In the genomic region with DNA sequence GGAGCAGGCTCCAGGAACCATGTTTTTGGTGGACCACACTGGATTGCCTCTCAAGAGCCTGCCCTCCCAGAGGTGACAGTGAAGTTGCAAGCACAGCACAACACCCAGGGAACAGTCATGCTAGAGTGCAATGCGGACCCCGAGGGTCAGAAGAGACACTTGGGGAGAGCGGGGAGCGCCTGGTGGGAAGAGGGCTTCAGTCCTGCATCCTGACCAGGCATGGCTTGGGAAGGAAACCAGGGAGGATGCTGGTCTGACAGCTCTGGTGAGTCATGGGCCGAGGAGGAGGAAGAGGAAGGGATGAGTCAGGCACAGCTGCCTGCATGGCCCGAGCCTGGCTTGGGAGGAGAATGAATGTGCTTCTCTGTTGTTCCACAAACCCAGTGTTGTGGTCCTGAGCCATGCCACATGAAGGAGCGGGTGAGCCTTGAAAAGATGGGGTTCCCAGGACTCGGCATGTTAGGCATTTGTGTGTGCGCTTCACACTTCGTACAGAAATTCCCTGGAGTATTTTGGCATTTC, we compare ENCODE assay signal across 8 cellular contexts. TPM values are rescaled to one million over a fixed set of nuclear protein-coding genes. Genes with fewer than 3 reads are reported as not detected.
A peak's percentile ranks its signal among the peaks of the same experiment; 100 is the strongest.
DNase-seq lines count a peak whose midpoint lies in the region; ATAC-seq and TF ChIP-seq lines count a peak whose summit lies in the region.

No MANE protein-coding gene starts in this region.

- POLR2A ChIA-PET in CD4-positive, alpha-beta T cell (lab: Charles Lee): no interaction called here

- no peak for ATAC-seq in HG02852 (IDR thresholded peaks at IDR 0.05; ENCODE audit: unreplicated experiment)
- no peak for ATAC-seq in CD4-positive, alpha-beta T cell (ENCODE audit: poor library complexity)

- CTCF ChIA-PET in CD4-positive, alpha-beta T cell (lab: Charles Lee): interaction anchor here (1.4 kb wide), 1 partner anchor 11 kb away, joined by 3 read pairs; no protein-coding TSS in a partner anchor

- H3K4me1 ChIP-seq in ACC112 (ENCODE audit: control insufficient read depth, insufficient read depth, low read length, unreplicated experiment): peaks cover 53% of the 10 kb centered on the region

- H3K4me3 ChIP-seq in ACC112 (ENCODE audit: low read depth, low read length): 0 out of 2 replicates have a peak overlapping the region, but pooled peaks have one; percentile 2

- H3K27ac Mint-ChIP-seq in CD4-positive, alpha-beta T cell: no peak overlapping the region

- no peak overlapping the region for H2AFZ ChIP-seq in ACC112 (ENCODE audit: low read length, unreplicated experiment)

- no peaks in the 10 kb centered on the region for H3K4me1 Mint-ChIP-seq in CD4-positive, alpha-beta T cell (ENCODE audit: low read depth)

- H3K36me3 ChIP-seq in ACC112 (ENCODE audit: insufficient read depth, low read length): no peaks in the 10 kb centered on the region

- H3K27me3 ChIP-seq in ACC112 (ENCODE audit: insufficient read depth, low read length): no peaks in the 10 kb centered on the region
- no peaks in the 10 kb centered on the region for H3K27me3 ChIP-seq in CD4-positive, alpha-beta T cell (ENCODE audit: control insufficient read depth, insufficient read depth, low read length)

- no peak overlapping the region for H3K4me3 Mint-ChIP-seq in CD4-positive, alpha-beta T cell

- H3K79me2 ChIP-seq in ACC112 (ENCODE audit: control insufficient read depth, insufficient read depth, low read length, unreplicated experiment): peaks cover 15% of the 10 kb centered on the region

- H3K9me3 ChIP-seq in CD4-positive, alpha-beta T cell (ENCODE audit: control insufficient read depth, low read length): no peaks in the 10 kb centered on the region

- no peaks in the 10 kb centered on the region for H3K9me3 Mint-ChIP-seq in CD4-positive, alpha-beta T cell

- no peaks in the 10 kb centered on the region for H3K36me3 Mint-ChIP-seq in CD4-positive, alpha-beta T cell (ENCODE audit: low read depth)

- no peak for TF ChIP-seq CTCF in CD4-positive, alpha-beta T cell (IDR thresholded peaks at IDR 0.05)

- intact Hi-C loops in CD4-positive, alpha-beta T cell (cut with DNase I, micrococcal nuclease): loop anchor here in 1 of 2 experiments (5.0 kb wide), 1 partner anchor 36 kb away; no protein-coding TSS in a partner anchor

- peak overlapping the region; percentile 90 for H3K27ac ChIP-seq in ACC112 (ENCODE audit: low read depth, low read length)
- H3K27ac ChIP-seq in CD4-positive, alpha-beta T cell (ENCODE audit: low read depth, low read length): no peak overlapping the region

- no peaks in the 10 kb centered on the region for H3K27me3 Mint-ChIP-seq in CD4-positive, alpha-beta T cell

- DNase-seq in HT-29 (ENCODE audit: low spot score): peak; percentile 88
- peak; percentile 28 to 46 for DNase-seq in activated CD4-positive, alpha-beta T cell treated with anti-CD3 and anti-CD28 coated beads for 24 hours (ENCODE audit: low read depth in 2 of 2)
- DNase-seq in dermis microvascular lymphatic vessel endothelial cell (ENCODE audit: low read depth in 2 of 2): peak; percentile 88 to 99
- peak; percentile 91 for DNase-seq in medulla oblongata (ENCODE audit: extremely low spot score)
- DNase-seq in stimulated activated CD8-positive, alpha-beta memory T cell treated with anti-CD3 and anti-CD28 coated beads, Interleukin-2, amount 100 ng/mL, for 48 hours (ENCODE audit: low read depth in 2 of 2): peak; percentile 27 to 48
- no peak for DNase-seq in CD4-positive, alpha-beta T cell

RNA-seq across cellular contexts. Expression of gene ANKRD2, which starts 29.5 kb away (rescaled TPM):
- 0.23 TPM in 1 of 2 replicates, not detected in the other for total RNA-seq in HT-29 (2014; rRNA removed; shearing (Covaris generic))
- total RNA-seq in dermis microvascular lymphatic vessel endothelial cell: 0.13 and 0.26 TPM in 2 replicates
- total RNA-seq in CD4-positive, alpha-beta T cell: not detected

RNA-seq across cellular contexts. Expression of gene HOGA1, which starts 41.1 kb away (rescaled TPM):
- 0.26 and 0.36 TPM in 2 replicates for total RNA-seq in HT-29 (2014; rRNA removed; shearing (Covaris generic))
- total RNA-seq in dermis microvascular lymphatic vessel endothelial cell: 0.38 and 0.77 TPM in 2 replicates
- total RNA-seq in CD4-positive, alpha-beta T cell: not detected

RNA-seq across cellular contexts. Expression of gene UBTD1, which starts 44.4 kb away (rescaled TPM):
- total RNA-seq in HT-29 (2014; rRNA removed; shearing (Covaris generic)): 21.2 and 23.5 TPM in 2 replicates
- total RNA-seq in dermis microvascular lymphatic vessel endothelial cell: 45.1 and 62.6 TPM in 2 replicates
- total RNA-seq in CD4-positive, alpha-beta T cell: under 1 TPM; 0.56 to 0.80 TPM

RNA-seq across cellular contexts. Expression of gene MMS19, which starts 44.9 kb away (rescaled TPM):
- total RNA-seq in HT-29 (2014; rRNA removed; shearing (Covaris generic)): 78.7 and 103 TPM in 2 replicates
- 55.3 and 56.8 TPM in 2 replicates for total RNA-seq in dermis microvascular lymphatic vessel endothelial cell
- 10 to 100 TPM; 58.4 to 65.7 TPM for total RNA-seq in CD4-positive, alpha-beta T cell

RNA-seq across cellular contexts. Expression of gene C10orf62, which starts 46.4 kb away (rescaled TPM):
- not detected in 2 replicates for total RNA-seq in HT-29 (2014; rRNA removed; shearing (Covaris generic))
- not detected in 2 replicates for total RNA-seq in dermis microvascular lymphatic vessel endothelial cell
- total RNA-seq in CD4-positive, alpha-beta T cell: not detected

Comparison
In these comparisons a context has a peak if more than half of its experiments do, and no peak if none do; other contexts are left out.
1. DNase-seq: peak in HT-29 (single experiment), activated CD4-positive, alpha-beta T cell treated with anti-CD3 and anti-CD28 coated beads for 24 hours (2 of 2), dermis microvascular lymphatic vessel endothelial cell (2 of 2), medulla oblongata (single experiment) and stimulated activated CD8-positive, alpha-beta memory T cell treated with anti-CD3 and anti-CD28 coated beads, Interleukin-2, amount 100 ng/mL, for 48 hours (2 of 2); none in CD4-positive, alpha-beta T cell (0 of 10).
2. RNA of gene UBTD1, which starts 44.4 kb away (total RNA-seq): 45.1 to 62.6 TPM in dermis microvascular lymphatic vessel endothelial cell and 21.2 to 23.5 TPM in HT-29; 0.56 to 0.80 TPM in CD4-positive, alpha-beta T cell; every median in the first group is over 10 times any median in the second.